11 cellular contexts compared by ENCODE assay signal in genomic region chr13:22927008-22927393, GRCh38.
DNase-seq lines count a peak whose midpoint lies in the region; ATAC-seq and TF ChIP-seq lines count a peak whose summit lies in the region.
"Had no signal": no experiment of that assay in that cellular context is flagged by ENCODE, and none has a peak within 500 bp of the region (broad histone marks: within the 10 kb centered on the region; RNA-seq: fewer than 3 reads in every experiment).

No MANE protein-coding gene starts in this region.

- TF ChIP-seq CTCF in heart left ventricle (IDR thresholded peaks at IDR 0.05) (no peak), esophagus squamous epithelium (IDR thresholded peaks at IDR 0.05) (no peak), neural progenitor cell (IDR thresholded peaks at IDR 0.05) (no peak)

- TF ChIP-seq POLR2A in heart left ventricle (IDR thresholded peaks at IDR 0.05) (no peak), esophagus squamous epithelium (IDR thresholded peaks at IDR 0.05) (no peak)

- H3K9me3 ChIP-seq in heart left ventricle, result peaks cover 0 to 3% (median 0%) of the 10 kb centered on the region in 12 donors
- H3K9me3 ChIP-seq in esophagus squamous epithelium, result no peaks in the 10 kb centered on the region
- no peaks in the 10 kb centered on the region for H3K9me3 ChIP-seq in neural progenitor cell (ENCODE audit: low read depth)
- peaks cover 1% of the 10 kb centered on the region for H3K9me3 ChIP-seq in aorta (ENCODE audit: control insufficient read depth, low read length)

- no peak overlapping the region for H3K4me3 Mint-ChIP-seq in neural progenitor cell

- no peaks in the 10 kb centered on the region for H3K36me3 ChIP-seq in heart left ventricle
- H3K36me3 ChIP-seq in esophagus squamous epithelium, result no peaks in the 10 kb centered on the region
- no peaks in the 10 kb centered on the region for H3K36me3 ChIP-seq in neural progenitor cell
- no peaks in the 10 kb centered on the region for H3K36me3 ChIP-seq in aorta (ENCODE audit: control insufficient read depth in 1 of 2, insufficient read depth in 2 of 2, low read length in 1 of 2)

- no peak for DNase-seq in heart left ventricle
- no peak for DNase-seq in left cardiac atrium
- no peak for DNase-seq in esophagus squamous epithelium (lab: John Stamatoyannopoulos, UW)
- DNase-seq in neural progenitor cell (ENCODE audit: low spot score), result no peak
- DNase-seq in aorta, result no peak
- no peak for DNase-seq in RPMI8226
- no peak for DNase-seq in inferior parietal cortex (ENCODE audit: extremely low spot score)
- DNase-seq in Ammon's horn (ENCODE audit: low spot score), result no peak
- DNase-seq: activated T-cell treated with anti-CD3 and anti-CD28 coated beads for 4 hours, cortex of kidney, T-helper 2 cell had no signal

- H3K27me3 ChIP-seq in heart left ventricle (peaks cover 0 to 7% (median 0%) of the 10 kb centered on the region in 9 donors), esophagus squamous epithelium (peaks cover 0 to 7% (median 0%) of the 10 kb centered on the region in 4 donors), neural progenitor cell (peaks cover 4% of the 10 kb centered on the region), aorta (ENCODE audit: control insufficient read depth in 1 of 2, insufficient read depth in 2 of 2, low read length in 1 of 2) (no peaks in the 10 kb centered on the region)

- peaks cover 14% of the 10 kb centered on the region for H3K9me3 Mint-ChIP-seq in neural progenitor cell

- H3K4me1 Mint-ChIP-seq in neural progenitor cell, result no peaks in the 10 kb centered on the region

- no peaks in the 10 kb centered on the region for H3K36me3 Mint-ChIP-seq in neural progenitor cell

- 52 to 58% (median 54%) methylated on average over 12 to 28 of the region's 28 CpGs for WGBS in heart left ventricle, 4 donors
- WGBS in esophagus squamous epithelium, 2 donors, result 54 to 59% methylated on average over 3 to 4 of the region's 28 CpGs
- 71 to 72% methylated on average over 20 to 28 of the region's 28 CpGs for WGBS in aorta, 2 donors

- peaks cover 0 to 11% (median 0%) of the 10 kb centered on the region in 12 donors for H3K4me1 ChIP-seq in heart left ventricle
- H3K4me1 ChIP-seq in esophagus squamous epithelium, result peaks cover 0 to 20% (median 4%) of the 10 kb centered on the region in 3 donors
- H3K4me1 ChIP-seq in neural progenitor cell, result no peaks in the 10 kb centered on the region
- H3K4me1 ChIP-seq in aorta (ENCODE audit: control insufficient read depth in 1 of 2, insufficient read depth in 2 of 2, low read length in 2 of 2), result no peaks in the 10 kb centered on the region

- no peak overlapping the region for H3K27ac Mint-ChIP-seq in neural progenitor cell

- intact Hi-C loops in heart left ventricle (cut with DNase I) (no loop called here), left cardiac atrium (cut with DNase I) (no loop called here), esophagus squamous epithelium (cut with DNase I) (no loop called here), aorta (cut with DNase I) (no loop called here)

- H2AFZ ChIP-seq in neural progenitor cell (replicated peaks), result peak overlapping the region; percentile 50

- H4K20me1 ChIP-seq in neural progenitor cell (ENCODE audit: low read depth), result no peaks in the 10 kb centered on the region

- peak overlapping the region in 10 of 12 donors; percentile 10 to 58 (median 48) for H3K4me3 ChIP-seq in heart left ventricle
- peak overlapping the region; percentile 36 to 66 (median 48) for H3K4me3 ChIP-seq in esophagus squamous epithelium
- H3K4me3 ChIP-seq in neural progenitor cell, result peak overlapping the region; percentile 28
- no peak overlapping the region for H3K4me3 ChIP-seq in aorta (ENCODE audit: low read length in 2 of 2)

- H3F3A ChIP-seq in neural progenitor cell (ENCODE audit: low read depth), result no peaks in the 10 kb centered on the region

- H3K27me3 Mint-ChIP-seq in neural progenitor cell (ENCODE audit: insufficient read depth, low read depth), result peaks cover 2% of the 10 kb centered on the region

- H3K4me2 ChIP-seq in neural progenitor cell, result peak overlapping the region; percentile 27

- no peak overlapping the region for H3K9ac ChIP-seq in neural progenitor cell

- H3K27ac ChIP-seq in heart left ventricle (peak overlapping the region in 2 of 12 donors; percentile 34 to 81), esophagus squamous epithelium (peak overlapping the region; percentile 49 to 70 (median 60)), neural progenitor cell (no peak overlapping the region), aorta (ENCODE audit: low read depth in 1 of 2, low read length in 2 of 2) (no peak overlapping the region)

- H3K79me2 ChIP-seq in neural progenitor cell (ENCODE audit: low read depth), result no peaks in the 10 kb centered on the region

- ATAC-seq in heart left ventricle (no peak), left cardiac atrium (no peak), aorta (ENCODE audit: low FRiP score) (peak; percentile 2)

Comparison
In these comparisons a context has a peak if more than half of its experiments do, and no peak if none do; other contexts are left out.
1. H3K27ac ChIP-seq: peak in esophagus squamous epithelium (4 of 4); none in neural progenitor cell (single experiment) and aorta (0 of 2).
2. H3K4me3 ChIP-seq: peak in heart left ventricle (10 of 12), esophagus squamous epithelium (4 of 4) and neural progenitor cell (single experiment); none in aorta (0 of 2).